ENCODE assay signal across 1 cellular context in the genomic region with DNA sequence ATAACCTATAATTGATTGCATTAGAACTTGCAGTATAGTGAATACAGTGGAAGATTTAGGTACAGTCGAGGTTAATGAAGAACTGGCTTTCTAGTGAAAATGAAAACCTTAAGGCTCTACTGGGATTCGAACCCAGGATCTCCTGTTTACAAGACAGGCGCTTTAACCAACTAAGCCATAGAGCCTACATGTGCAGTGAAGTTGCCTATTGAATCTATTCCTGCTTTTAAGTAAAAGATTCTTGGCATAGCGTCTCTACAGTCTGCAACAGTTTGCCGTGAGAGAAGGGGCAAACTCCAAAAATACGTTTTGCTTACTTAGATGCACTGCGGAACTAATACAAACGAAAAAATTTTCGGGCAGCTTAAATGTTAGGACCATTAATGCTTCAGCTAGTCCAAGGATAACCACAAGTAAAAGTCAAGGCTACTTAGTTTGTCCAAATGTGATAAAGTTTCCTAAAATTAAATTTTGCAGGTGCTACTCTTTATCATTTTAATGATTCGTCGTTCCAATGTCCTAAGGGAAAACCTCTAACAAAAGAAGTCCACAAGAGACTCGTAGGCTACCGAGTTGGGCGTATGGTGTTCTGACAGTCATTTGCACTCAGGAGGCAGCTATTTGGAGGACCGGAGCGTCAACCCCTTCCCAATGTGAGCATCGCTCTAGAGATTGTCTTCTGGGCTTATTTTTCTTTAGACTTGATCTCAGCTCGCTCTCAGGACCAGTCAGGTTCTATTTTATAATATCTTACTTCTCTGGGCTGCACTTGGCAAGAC.
A peak's percentile ranks its signal among the peaks of the same experiment; 100 is the strongest.
TF ChIP-seq lines count a peak whose summit lies in the region.

No MANE protein-coding gene starts in this region.

TF ChIP-seq in K562, 482 proteins besides CTCF, POLR2A, EP300 and RAD21 (continued from another document and continues in another):
- TF ChIP-seq, protein P1, sequence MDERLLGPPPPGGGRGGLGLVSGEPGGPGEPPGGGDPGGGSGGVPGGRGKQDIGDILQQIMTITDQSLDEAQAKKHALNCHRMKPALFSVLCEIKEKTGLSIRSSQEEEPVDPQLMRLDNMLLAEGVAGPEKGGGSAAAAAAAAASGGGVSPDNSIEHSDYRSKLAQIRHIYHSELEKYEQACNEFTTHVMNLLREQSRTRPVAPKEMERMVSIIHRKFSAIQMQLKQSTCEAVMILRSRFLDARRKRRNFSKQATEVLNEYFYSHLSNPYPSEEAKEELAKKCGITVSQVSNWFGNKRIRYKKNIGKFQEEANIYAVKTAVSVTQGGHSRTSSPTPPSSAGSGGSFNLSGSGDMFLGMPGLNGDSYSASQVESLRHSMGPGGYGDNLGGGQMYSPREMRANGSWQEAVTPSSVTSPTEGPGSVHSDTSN (CRISPR knock-in tag; IDR thresholded peaks at IDR 0.05; ENCODE audit: low read depth): no peak
- TF ChIP-seq, protein P1 (tag; conservative IDR thresholded peaks at IDR 0.05; ENCODE audit: low read depth): no peak; the same call in 1 of the 2 replicates
- TF ChIP-seq CSDE1 (IDR thresholded peaks at IDR 0.05): peak in 1 of 2 experiments; percentile 84; a peak in 2 of 4 replicates
- TF ChIP-seq, protein P2, sequence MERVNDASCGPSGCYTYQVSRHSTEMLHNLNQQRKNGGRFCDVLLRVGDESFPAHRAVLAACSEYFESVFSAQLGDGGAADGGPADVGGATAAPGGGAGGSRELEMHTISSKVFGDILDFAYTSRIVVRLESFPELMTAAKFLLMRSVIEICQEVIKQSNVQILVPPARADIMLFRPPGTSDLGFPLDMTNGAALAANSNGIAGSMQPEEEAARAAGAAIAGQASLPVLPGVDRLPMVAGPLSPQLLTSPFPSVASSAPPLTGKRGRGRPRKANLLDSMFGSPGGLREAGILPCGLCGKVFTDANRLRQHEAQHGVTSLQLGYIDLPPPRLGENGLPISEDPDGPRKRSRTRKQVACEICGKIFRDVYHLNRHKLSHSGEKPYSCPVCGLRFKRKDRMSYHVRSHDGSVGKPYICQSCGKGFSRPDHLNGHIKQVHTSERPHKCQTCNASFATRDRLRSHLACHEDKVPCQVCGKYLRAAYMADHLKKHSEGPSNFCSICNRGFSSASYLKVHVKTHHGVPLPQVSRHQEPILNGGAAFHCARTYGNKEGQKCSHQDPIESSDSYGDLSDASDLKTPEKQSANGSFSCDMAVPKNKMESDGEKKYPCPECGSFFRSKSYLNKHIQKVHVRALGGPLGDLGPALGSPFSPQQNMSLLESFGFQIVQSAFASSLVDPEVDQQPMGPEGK (CRISPR knock-in tag; IDR thresholded peaks at IDR 0.05; ENCODE audit: borderline replicate concordance): 0 out of 2 replicates have a peak, but pooled peaks have one; percentile 51
- TF ChIP-seq, protein P3, sequence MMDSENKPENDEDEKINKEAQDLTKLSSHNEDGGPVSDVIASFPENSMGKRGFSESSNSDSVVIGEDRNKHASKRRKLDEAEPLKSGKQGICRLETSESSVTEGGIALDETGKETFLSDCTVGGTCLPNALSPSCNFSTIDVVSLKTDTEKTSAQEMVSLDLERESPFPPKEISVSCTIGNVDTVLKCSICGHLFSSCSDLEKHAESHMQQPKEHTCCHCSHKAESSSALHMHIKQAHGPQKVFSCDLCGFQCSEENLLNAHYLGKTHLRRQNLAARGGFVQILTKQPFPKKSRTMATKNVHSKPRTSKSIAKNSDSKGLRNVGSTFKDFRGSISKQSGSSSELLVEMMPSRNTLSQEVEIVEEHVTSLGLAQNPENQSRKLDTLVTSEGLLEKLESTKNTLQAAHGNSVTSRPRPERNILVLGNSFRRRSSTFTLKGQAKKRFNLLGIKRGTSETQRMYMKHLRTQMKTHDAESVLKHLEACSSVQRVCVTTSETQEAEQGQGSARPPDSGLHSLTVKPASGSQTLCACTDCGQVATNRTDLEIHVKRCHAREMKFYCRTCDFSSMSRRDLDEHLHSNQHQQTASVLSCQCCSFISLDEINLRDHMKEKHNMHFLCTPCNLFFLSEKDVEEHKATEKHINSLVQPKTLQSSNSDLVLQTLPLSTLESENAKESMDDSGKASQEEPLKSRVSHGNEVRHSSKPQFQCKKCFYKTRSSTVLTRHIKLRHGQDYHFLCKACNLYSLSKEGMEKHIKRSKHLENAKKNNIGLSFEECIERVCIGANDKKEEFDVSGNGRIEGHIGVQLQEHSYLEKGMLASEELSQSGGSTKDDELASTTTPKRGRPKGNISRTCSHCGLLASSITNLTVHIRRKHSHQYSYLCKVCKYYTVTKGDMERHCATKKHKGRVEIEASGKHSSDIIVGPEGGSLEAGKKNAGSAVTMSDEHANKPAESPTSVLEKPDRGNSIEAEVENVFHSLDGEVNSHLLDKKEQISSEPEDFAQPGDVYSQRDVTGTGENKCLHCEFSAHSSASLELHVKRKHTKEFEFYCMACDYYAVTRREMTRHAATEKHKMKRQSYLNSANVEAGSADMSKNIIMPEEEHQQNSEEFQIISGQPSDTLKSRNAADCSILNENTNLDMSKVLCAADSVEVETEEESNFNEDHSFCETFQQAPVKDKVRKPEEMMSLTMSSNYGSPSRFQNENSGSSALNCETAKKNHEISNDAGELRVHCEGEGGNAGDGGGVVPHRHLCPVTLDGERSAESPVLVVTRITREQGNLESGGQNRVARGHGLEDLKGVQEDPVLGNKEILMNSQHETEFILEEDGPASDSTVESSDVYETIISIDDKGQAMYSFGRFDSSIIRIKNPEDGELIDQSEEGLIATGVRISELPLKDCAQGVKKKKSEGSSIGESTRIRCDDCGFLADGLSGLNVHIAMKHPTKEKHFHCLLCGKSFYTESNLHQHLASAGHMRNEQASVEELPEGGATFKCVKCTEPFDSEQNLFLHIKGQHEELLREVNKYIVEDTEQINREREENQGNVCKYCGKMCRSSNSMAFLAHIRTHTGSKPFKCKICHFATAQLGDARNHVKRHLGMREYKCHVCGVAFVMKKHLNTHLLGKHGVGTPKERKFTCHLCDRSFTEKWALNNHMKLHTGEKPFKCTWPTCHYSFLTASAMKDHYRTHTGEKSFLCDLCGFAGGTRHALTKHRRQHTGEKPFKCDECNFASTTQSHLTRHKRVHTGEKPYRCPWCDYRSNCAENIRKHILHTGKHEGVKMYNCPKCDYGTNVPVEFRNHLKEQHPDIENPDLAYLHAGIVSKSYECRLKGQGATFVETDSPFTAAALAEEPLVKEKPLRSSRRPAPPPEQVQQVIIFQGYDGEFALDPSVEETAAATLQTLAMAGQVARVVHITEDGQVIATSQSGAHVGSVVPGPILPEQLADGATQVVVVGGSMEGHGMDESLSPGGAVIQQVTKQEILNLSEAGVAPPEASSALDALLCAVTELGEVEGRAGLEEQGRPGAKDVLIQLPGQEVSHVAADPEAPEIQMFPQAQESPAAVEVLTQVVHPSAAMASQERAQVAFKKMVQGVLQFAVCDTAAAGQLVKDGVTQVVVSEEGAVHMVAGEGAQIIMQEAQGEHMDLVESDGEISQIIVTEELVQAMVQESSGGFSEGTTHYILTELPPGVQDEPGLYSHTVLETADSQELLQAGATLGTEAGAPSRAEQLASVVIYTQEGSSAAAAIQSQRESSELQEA (IDR thresholded peaks at IDR 0.05; ENCODE audit: low read depth): peak; percentile 78
- peak; percentile 100 for TF ChIP-seq TBP (optimal IDR thresholded peaks at IDR 0.05; ENCODE audit: low read depth, low read length)
- TF ChIP-seq, protein P4, sequence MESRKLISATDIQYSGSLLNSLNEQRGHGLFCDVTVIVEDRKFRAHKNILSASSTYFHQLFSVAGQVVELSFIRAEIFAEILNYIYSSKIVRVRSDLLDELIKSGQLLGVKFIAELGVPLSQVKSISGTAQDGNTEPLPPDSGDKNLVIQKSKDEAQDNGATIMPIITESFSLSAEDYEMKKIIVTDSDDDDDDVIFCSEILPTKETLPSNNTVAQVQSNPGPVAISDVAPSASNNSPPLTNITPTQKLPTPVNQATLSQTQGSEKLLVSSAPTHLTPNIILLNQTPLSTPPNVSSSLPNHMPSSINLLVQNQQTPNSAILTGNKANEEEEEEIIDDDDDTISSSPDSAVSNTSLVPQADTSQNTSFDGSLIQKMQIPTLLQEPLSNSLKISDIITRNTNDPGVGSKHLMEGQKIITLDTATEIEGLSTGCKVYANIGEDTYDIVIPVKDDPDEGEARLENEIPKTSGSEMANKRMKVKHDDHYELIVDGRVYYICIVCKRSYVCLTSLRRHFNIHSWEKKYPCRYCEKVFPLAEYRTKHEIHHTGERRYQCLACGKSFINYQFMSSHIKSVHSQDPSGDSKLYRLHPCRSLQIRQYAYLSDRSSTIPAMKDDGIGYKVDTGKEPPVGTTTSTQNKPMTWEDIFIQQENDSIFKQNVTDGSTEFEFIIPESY (CRISPR knock-in tag; IDR thresholded peaks at IDR 0.05): peak; percentile 69; the same call in 1 of the 2 replicates
- TF ChIP-seq RBM22 (IDR thresholded peaks at IDR 0.05; ENCODE audit: low read depth, low read length, poor library complexity, severe bottlenecking): peak; percentile 86
- no peak for TF ChIP-seq MYBL2 (IDR thresholded peaks at IDR 0.05; ENCODE audit: low read depth)
- no peak for TF ChIP-seq MYBL2 (CRISPR knock-in tag; IDR thresholded peaks at IDR 0.05; ENCODE audit: borderline replicate concordance)
- 0 out of 2 replicates have a peak, but pooled peaks have one; percentile 50 for TF ChIP-seq MEF2A (IDR thresholded peaks at IDR 0.05; ENCODE audit: control insufficient read depth, low read depth, low read length)
- TF ChIP-seq, protein P5, sequence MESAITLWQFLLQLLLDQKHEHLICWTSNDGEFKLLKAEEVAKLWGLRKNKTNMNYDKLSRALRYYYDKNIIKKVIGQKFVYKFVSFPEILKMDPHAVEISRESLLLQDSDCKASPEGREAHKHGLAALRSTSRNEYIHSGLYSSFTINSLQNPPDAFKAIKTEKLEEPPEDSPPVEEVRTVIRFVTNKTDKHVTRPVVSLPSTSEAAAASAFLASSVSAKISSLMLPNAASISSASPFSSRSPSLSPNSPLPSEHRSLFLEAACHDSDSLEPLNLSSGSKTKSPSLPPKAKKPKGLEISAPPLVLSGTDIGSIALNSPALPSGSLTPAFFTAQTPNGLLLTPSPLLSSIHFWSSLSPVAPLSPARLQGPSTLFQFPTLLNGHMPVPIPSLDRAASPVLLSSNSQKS (CRISPR knock-in tag; IDR thresholded peaks at IDR 0.05): no peak
- TF ChIP-seq HDAC8 (tag; IDR thresholded peaks at IDR 0.05): no peak
- peak; percentile 81; the same call in 1 of the 2 replicates for TF ChIP-seq HDAC6 (IDR thresholded peaks at IDR 0.05; ENCODE audit: low read depth, low read length)
- peak; percentile 30 for TF ChIP-seq KDM5B (IDR thresholded peaks at IDR 0.05; ENCODE audit: insufficient replicate concordance, low read depth, low read length)
- no peak for TF ChIP-seq BMI1 (IDR thresholded peaks at IDR 0.05; ENCODE audit: low read length)
- TF ChIP-seq ZNF830 (CRISPR knock-in tag; IDR thresholded peaks at IDR 0.05): 0 out of 2 replicates have a peak, but pooled peaks have one; percentile 61
- no peak for TF ChIP-seq ZNF444 (CRISPR knock-in tag; IDR thresholded peaks at IDR 0.05)
- no peak for TF ChIP-seq SRSF1 (IDR thresholded peaks at IDR 0.05; ENCODE audit: low read depth, low read length)
- TF ChIP-seq, protein P6, sequence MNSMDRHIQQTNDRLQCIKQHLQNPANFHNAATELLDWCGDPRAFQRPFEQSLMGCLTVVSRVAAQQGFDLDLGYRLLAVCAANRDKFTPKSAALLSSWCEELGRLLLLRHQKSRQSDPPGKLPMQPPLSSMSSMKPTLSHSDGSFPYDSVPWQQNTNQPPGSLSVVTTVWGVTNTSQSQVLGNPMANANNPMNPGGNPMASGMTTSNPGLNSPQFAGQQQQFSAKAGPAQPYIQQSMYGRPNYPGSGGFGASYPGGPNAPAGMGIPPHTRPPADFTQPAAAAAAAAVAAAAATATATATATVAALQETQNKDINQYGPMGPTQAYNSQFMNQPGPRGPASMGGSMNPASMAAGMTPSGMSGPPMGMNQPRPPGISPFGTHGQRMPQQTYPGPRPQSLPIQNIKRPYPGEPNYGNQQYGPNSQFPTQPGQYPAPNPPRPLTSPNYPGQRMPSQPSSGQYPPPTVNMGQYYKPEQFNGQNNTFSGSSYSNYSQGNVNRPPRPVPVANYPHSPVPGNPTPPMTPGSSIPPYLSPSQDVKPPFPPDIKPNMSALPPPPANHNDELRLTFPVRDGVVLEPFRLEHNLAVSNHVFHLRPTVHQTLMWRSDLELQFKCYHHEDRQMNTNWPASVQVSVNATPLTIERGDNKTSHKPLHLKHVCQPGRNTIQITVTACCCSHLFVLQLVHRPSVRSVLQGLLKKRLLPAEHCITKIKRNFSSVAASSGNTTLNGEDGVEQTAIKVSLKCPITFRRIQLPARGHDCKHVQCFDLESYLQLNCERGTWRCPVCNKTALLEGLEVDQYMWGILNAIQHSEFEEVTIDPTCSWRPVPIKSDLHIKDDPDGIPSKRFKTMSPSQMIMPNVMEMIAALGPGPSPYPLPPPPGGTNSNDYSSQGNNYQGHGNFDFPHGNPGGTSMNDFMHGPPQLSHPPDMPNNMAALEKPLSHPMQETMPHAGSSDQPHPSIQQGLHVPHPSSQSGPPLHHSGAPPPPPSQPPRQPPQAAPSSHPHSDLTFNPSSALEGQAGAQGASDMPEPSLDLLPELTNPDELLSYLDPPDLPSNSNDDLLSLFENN (IDR thresholded peaks at IDR 0.05; ENCODE audit: low read depth in 2 of 2, low read length in 2 of 2): peak; percentile 8 to 55; a peak in 1 of 4 replicates
- 0 out of 2 replicates have a peak, but pooled peaks have one; percentile 6 for TF ChIP-seq TAF7 (tag; IDR thresholded peaks at IDR 0.05)
- peak; percentile 41; the same call in 1 of the 2 replicates for TF ChIP-seq CREM (IDR thresholded peaks at IDR 0.05; ENCODE audit: low read depth)
- TF ChIP-seq RCOR1 (IDR thresholded peaks at IDR 0.05; ENCODE audit: borderline replicate concordance in 1 of 2, low read depth in 2 of 2, low read length in 2 of 2): peak in 1 of 2 experiments; percentile 49; a peak in 1 of 4 replicates
- TF ChIP-seq KHSRP (IDR thresholded peaks at IDR 0.05): 0 out of 2 replicates have a peak, but pooled peaks have one; percentile 11
- peak in 1 of 2 experiments; percentile 37; a peak in 1 of 3 replicates for TF ChIP-seq CBX3 (IDR thresholded peaks at IDR 0.05; ENCODE audit: borderline replicate concordance in 1 of 2, low read length in 2 of 2)
- peak; percentile 87 for TF ChIP-seq TEAD4 (IDR thresholded peaks at IDR 0.05; ENCODE audit: low read length)
- TF ChIP-seq TEAD4 (CRISPR knock-in tag; IDR thresholded peaks at IDR 0.05; ENCODE audit: borderline replicate concordance): no peak
- TF ChIP-seq BDP1 (IDR thresholded peaks at IDR 0.05; ENCODE audit: insufficient read depth, insufficient read length): peak; percentile 91
